ENCODE assay signal across 8 cellular contexts in the genomic region with DNA sequence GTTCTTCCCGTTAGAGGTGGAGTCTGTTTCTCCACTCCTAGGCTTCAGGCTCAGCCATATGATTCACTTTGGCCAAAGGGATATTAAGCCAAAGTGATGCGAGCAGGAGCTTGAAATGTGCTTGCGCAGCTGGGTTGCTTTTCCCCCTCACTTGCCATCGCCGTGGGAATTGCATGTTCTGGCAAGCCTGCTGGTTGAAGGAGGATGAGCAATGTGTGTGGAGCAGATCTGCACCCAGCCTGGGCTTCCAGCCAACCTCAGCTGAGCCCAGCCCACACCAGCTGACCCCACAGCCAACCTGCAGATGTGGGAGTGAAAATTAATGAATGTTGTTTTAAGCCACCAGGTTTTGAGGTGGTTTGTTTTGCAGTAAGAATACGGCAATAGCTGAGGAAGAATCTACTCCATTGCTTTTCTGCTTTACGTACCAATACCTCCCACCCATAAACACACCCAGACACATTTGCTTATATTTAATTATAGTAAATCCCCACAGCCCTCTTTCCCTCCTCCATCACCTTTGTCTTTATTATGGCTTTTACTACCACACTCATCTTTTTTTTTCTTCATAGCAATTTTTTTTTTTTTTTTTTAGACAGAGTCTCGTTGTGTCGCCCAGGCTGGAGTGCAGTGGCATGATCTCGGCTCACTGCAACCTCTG.
DNase-seq lines count a peak whose midpoint lies in the region; ATAC-seq, FAIRE-seq and TF ChIP-seq lines count a peak whose summit lies in the region.

No MANE protein-coding gene starts in this region.

- no peaks in the 10 kb centered on the region for H3K9me3 ChIP-seq in prostate gland
- no peaks in the 10 kb centered on the region for H3K9me3 ChIP-seq in kidney (ENCODE audit: control insufficient read depth in 1 of 2, low read length in 2 of 2)

- TF ChIP-seq CTCF in prostate gland (IDR thresholded peaks at IDR 0.05) (no peak), kidney (IDR thresholded peaks at IDR 0.05; ENCODE audit: borderline replicate concordance, extremely low read depth, insufficient read depth) (no peak)

- peak; percentile 10 for DNase-seq in GOT3 (lab: John Stamatoyannopoulos, UW)
- DNase-seq in NCI-H524 treated with DMSO at 0.1 percent for 48 hours (lab: John Stamatoyannopoulos, UW): peak; percentile 79
- peak; percentile 43 to 52 for DNase-seq in erythroblast (lab: John Stamatoyannopoulos, UW)
- DNase-seq in prostate gland (ENCODE audit: low spot score): peak; percentile 48
- DNase-seq in kidney: no peak
- DNase-seq in left lobe of liver (ENCODE audit: low spot score): no peak

- no peaks in the 10 kb centered on the region for H3K36me3 ChIP-seq in prostate gland
- no peaks in the 10 kb centered on the region for H3K36me3 ChIP-seq in kidney (ENCODE audit: control insufficient read depth in 1 of 2, insufficient read depth in 2 of 2, low read length in 2 of 2)

- no peak for FAIRE-seq in kidney (lab: Jason Lieb, UNC)

- 29% methylated on average over 10 of the region's 10 CpGs for WGBS in prostate gland

- H3K27me3 ChIP-seq in prostate gland (replicated peaks; ENCODE audit: insufficient read depth): no peaks in the 10 kb centered on the region

- H3K4me1 ChIP-seq in prostate gland (replicated peaks): no peaks in the 10 kb centered on the region
- no peaks in the 10 kb centered on the region for H3K4me1 ChIP-seq in kidney (ENCODE audit: control insufficient read depth in 1 of 2, insufficient read depth in 1 of 2, low read depth in 1 of 2, low read length in 2 of 2)

- H3K4me3 ChIP-seq in prostate gland (no peak overlapping the region), kidney (ENCODE audit: low read length in 2 of 2) (no peak overlapping the region)

- no peak overlapping the region for H3K9ac ChIP-seq in kidney (ENCODE audit: low read length in 2 of 2)

- TF ChIP-seq POLR2A in erythroblast (IDR thresholded peaks at IDR 0.05; ENCODE audit: low read length) (no peak), prostate gland (IDR thresholded peaks at IDR 0.05) (no peak)

- intact Hi-C loops in prostate gland (cut with DNase I) (no loop called here), kidney (cut with DNase I) (no loop called here)

- no peak for ATAC-seq in HG03159 (IDR thresholded peaks at IDR 0.05; ENCODE audit: unreplicated experiment)
- no peak for ATAC-seq in left lobe of liver
- ATAC-seq in GM21786 (IDR thresholded peaks at IDR 0.05; ENCODE audit: unreplicated experiment): no peak

- H3K27ac ChIP-seq in prostate gland (no peak overlapping the region), kidney (ENCODE audit: low read depth in 2 of 2, low read length in 2 of 2) (no peak overlapping the region)

Comparison
In these comparisons a context has a peak if more than half of its experiments do, and no peak if none do; other contexts are left out.
1. DNase-seq: peak in GOT3 (single experiment), NCI-H524 treated with DMSO at 0.1 percent for 48 hours (single experiment), erythroblast (2 of 2) and prostate gland (single experiment); none in kidney (single experiment) and left lobe of liver (single experiment).